Comparison of ENCODE assay signal across 7 cellular contexts in the genomic region with DNA sequence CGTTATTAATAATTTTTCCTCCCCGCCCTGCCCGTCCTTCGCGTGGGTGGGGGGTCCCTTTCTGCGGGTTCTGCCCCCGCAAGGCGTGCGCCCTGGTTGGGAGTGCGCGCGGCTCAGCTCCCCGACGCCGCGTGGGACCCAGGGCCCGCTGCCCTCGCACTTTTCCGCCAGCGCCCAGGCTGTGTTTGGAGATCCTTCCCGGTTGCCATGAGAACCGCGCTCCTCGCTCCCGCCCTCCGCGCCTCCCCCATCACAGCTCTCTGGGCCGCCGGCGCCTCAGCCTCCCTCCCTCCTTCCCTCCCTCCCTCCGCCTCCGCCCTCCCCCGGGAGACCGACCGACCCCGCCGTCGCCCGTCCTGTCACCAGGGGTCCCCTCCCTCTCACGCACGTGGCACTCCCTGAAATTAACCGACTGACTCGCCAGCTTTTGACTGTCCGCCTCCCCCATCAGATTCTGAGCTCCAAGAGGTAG. TPM values are rescaled to one million over a fixed set of nuclear protein-coding genes. Genes with fewer than 3 reads are reported as not detected.
DNase-seq lines count a peak whose midpoint lies in the region; ATAC-seq and TF ChIP-seq lines count a peak whose summit lies in the region.

No MANE protein-coding gene starts in this region.

- DNase-seq in GM13976 (ENCODE audit: low spot score), result peak; percentile 84
- DNase-seq in NCI-H2227 (lab: John Stamatoyannopoulos, UW; ENCODE audit: unreplicated experiment), result peak; percentile 87
- DNase-seq in activated B cell treated with CpG ODN at 0.5 μM for 24 hours, result no peak
- peak; percentile 91 for DNase-seq in dermis blood vessel endothelial cell
- peak; percentile 98 for DNase-seq in left kidney (ENCODE audit: low read depth, low spot score)
- peak; percentile 49 for DNase-seq in stimulated activated CD4-positive, alpha-beta T cell treated with anti-CD3 and anti-CD28 coated beads, Interleukin-4, amount 100 ng/mL, for 1 hour

- TF ChIP-seq CTCF in GM13976 (IDR thresholded peaks at IDR 0.05; ENCODE audit: borderline replicate concordance, control extremely low read depth, extremely low read depth, insufficient read depth, missing control alignments) (no peak), activated B cell treated with CpG ODN at 0.5 μM for 24 hours (IDR thresholded peaks at IDR 0.05) (no peak)

- H3K36me3 Mint-ChIP-seq in activated B cell treated with CpG ODN at 0.5 μM for 24 hours (ENCODE audit: low read depth), result no peaks in the 10 kb centered on the region

- no peaks in the 10 kb centered on the region for H3K9me3 Mint-ChIP-seq in activated B cell treated with CpG ODN at 0.5 μM for 24 hours

- no peak overlapping the region for H3K27ac Mint-ChIP-seq in activated B cell treated with CpG ODN at 0.5 μM for 24 hours

- H3K27me3 Mint-ChIP-seq in activated B cell treated with CpG ODN at 0.5 μM for 24 hours, result peaks cover 48% of the 10 kb centered on the region

- H3K4me3 Mint-ChIP-seq in activated B cell treated with CpG ODN at 0.5 μM for 24 hours, result peak overlapping the region; percentile 60

- POLR2A ChIA-PET in activated B cell treated with CpG ODN at 0.5 μM for 24 hours (lab: Charles Lee), result interaction anchor here (0.6 to 7.2 kb wide), 8 partner anchors 9 to 432 kb away, joined by 3 to 47 read pairs (median 4); a partner anchor contains a TSS

- intact Hi-C loops in activated B cell treated with CpG ODN at 0.5 μM for 24 hours (cut with micrococcal nuclease), result loop anchor here (10.0 kb wide), 2 partner anchors 312 to 472 kb away; no protein-coding TSS in a partner anchor

- CTCF ChIA-PET in activated B cell treated with CpG ODN at 0.5 μM for 24 hours (lab: Charles Lee), result interaction anchor here (6.8 kb wide), 1 partner anchor 27 kb away, joined by 59 read pairs; no protein-coding TSS in a partner anchor

- H3K4me1 Mint-ChIP-seq in activated B cell treated with CpG ODN at 0.5 μM for 24 hours, result peaks cover 57% of the 10 kb centered on the region

- ATAC-seq in activated B cell treated with CpG ODN at 0.5 μM for 24 hours (ENCODE audit: low read depth) (no peak), HG02623 (IDR thresholded peaks at IDR 0.05; ENCODE audit: unreplicated experiment) (no peak)

- in situ Hi-C loops in GM13976 (cut with MboI; ENCODE audit: low sequenced_read_pairs, unreplicated experiment), result no loop called here

RNA-seq across cellular contexts. Expression of a gene that starts 2.4 kb away (rescaled TPM):
- total RNA-seq in activated B cell treated with CpG ODN at 0.5 μM for 24 hours (28.5 and 36.6 TPM in 2 replicates), dermis blood vessel endothelial cell (88.8 and 96.7 TPM in 2 replicates)

RNA-seq across cellular contexts. Expression of a gene that starts 19.4 kb away (rescaled TPM):
- 0.47 and 0.88 TPM in 2 replicates for total RNA-seq in activated B cell treated with CpG ODN at 0.5 μM for 24 hours
- not detected in 2 replicates for total RNA-seq in dermis blood vessel endothelial cell

RNA-seq across cellular contexts. Expression of a gene that starts 21.1 kb away (rescaled TPM):
- 5.1 and 6.3 TPM in 2 replicates for total RNA-seq in activated B cell treated with CpG ODN at 0.5 μM for 24 hours
- 35.4 and 69.7 TPM in 2 replicates for total RNA-seq in dermis blood vessel endothelial cell

RNA-seq across cellular contexts. Expression of a gene that starts 30.9 kb away (rescaled TPM):
- total RNA-seq in activated B cell treated with CpG ODN at 0.5 μM for 24 hours (not detected in 2 replicates), dermis blood vessel endothelial cell (106 and 152 TPM in 2 replicates)
